8 cellular contexts compared by ENCODE assay signal in the genomic region with DNA sequence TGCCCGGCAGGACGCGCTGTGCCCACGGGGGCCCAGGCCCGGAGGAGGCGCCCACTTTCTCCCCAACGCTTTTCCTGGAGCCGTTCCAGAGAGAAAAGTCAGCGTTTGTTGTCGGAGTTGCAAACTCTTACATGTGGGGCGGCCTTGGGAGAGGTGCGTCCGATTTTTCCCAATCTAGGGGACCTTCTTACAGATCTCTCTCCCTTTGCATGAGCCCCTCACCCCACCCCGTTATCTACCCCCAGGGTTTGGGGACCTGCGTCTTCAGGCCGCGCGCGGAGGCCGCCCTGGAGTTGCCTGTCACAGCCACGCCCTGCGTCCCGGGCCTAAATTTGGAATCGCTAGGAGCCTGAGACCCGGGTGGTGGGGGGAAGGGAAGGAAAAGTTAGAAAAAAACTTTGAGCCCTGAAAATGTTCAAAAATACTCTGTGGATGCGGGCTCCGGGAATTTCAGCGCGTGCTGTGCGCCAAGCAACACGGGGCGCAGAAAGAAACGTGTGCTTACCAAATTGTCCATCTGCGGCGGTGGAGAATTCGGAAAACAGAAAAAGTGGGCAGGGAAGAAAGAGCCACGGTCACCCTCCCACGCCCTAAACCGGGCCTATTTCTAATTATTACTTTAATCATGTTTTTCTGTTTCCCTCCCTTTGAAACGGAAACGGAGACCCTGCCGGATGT. TPM values are rescaled to one million over a fixed set of nuclear protein-coding genes. Genes with fewer than 3 reads are reported as not detected.
DNase-seq lines count a peak whose midpoint lies in the region; ATAC-seq and TF ChIP-seq lines count a peak whose summit lies in the region.

No MANE protein-coding gene starts in this region.

- peak overlapping the region; percentile 47 to 82 (median 79) for H3K27ac Mint-ChIP-seq in IgD-negative memory B cell

- peak overlapping the region; percentile 65; the same call in 1 of the 2 replicates for H3K9ac ChIP-seq in iPS-20b (ENCODE audit: low read depth, low read length)

- H3K36me3 ChIP-seq in iPS-20b (ENCODE audit: insufficient read depth, low read depth, low read length): no peaks in the 10 kb centered on the region

- H3K27ac ChIP-seq in iPS-20b (ENCODE audit: low read length): no peak overlapping the region

- peak overlapping the region; percentile 86 for H3K4me3 ChIP-seq in astrocyte of the cerebellum (ENCODE audit: low read depth, low read length)
- H3K4me3 ChIP-seq in iPS-20b (ENCODE audit: low read length): peak overlapping the region; percentile 74

- peaks cover 0 to 2% (median 0%) of the 10 kb centered on the region in 3 donors for H3K9me3 Mint-ChIP-seq in IgD-negative memory B cell

- peaks cover 1% of the 10 kb centered on the region for H3K36me3 Mint-ChIP-seq in IgD-negative memory B cell

- no peaks in the 10 kb centered on the region for H3K27me3 Mint-ChIP-seq in IgD-negative memory B cell

- H3K4me1 Mint-ChIP-seq in IgD-negative memory B cell: peaks cover 21 to 42% (median 30%) of the 10 kb centered on the region in 3 donors

- peaks cover 3% of the 10 kb centered on the region; the same call in 1 of the 2 replicates for H3K4me1 ChIP-seq in iPS-20b (ENCODE audit: insufficient read depth, low read length)

- H3K9me3 ChIP-seq in iPS-20b (ENCODE audit: insufficient read depth, low read depth, low read length): no peaks in the 10 kb centered on the region

- TF ChIP-seq CTCF in astrocyte of the cerebellum (IDR thresholded peaks at IDR 0.05; ENCODE audit: low read depth, low read length, missing control alignments): no peak

- DNase-seq in astrocyte of the cerebellum (ENCODE audit: low read depth) (no peak), NCI-H2227 (lab: John Stamatoyannopoulos, UW; ENCODE audit: unreplicated experiment) (no peak), middle frontal gyrus (ENCODE audit: extremely low spot score, low spot score) (no peak), SK-N-DZ (ENCODE audit: low spot score) (no peak)
- peak; percentile 51 for DNase-seq in stimulated activated naive CD8-positive, alpha-beta T cell treated with anti-CD3 and anti-CD28 coated beads, Interleukin-15, Interleukin-2, amounts not matched to agents 100 U/mL and 50 U/mL, for 24 hours

- in situ Hi-C loops in astrocyte of the cerebellum (cut with HindIII; ENCODE audit: low sequenced_read_pairs): loop anchor here (25.0 kb wide), 1 partner anchor 121 kb away; no protein-coding TSS in a partner anchor

- ATAC-seq in GM19023 (IDR thresholded peaks at IDR 0.05; ENCODE audit: unreplicated experiment): peak; percentile 9
- ATAC-seq in stimulated activated naive CD8-positive, alpha-beta T cell treated with anti-CD3 and anti-CD28 coated beads, Interleukin-15, Interleukin-2, amounts not matched to agents 100 U/mL and 50 U/mL, for 24 hours: no peak

- H3K4me3 Mint-ChIP-seq in IgD-negative memory B cell: peak overlapping the region; percentile 91 to 96 (median 96)

- H3K27me3 ChIP-seq in iPS-20b (ENCODE audit: insufficient read depth, low read length): peaks cover 68% of the 10 kb centered on the region

RNA-seq across cellular contexts. Expression of a gene that starts 0.6 kb away (rescaled TPM):
- polyA plus RNA-seq in IgD-negative memory B cell: 278 TPM
- 14.2 and 16.4 TPM in 2 replicates for polyA plus RNA-seq in SK-N-DZ (2014; cell fraction: cytosol; rRNA removed)
- polyA plus RNA-seq in SK-N-DZ (2014; cell fraction: nucleus; rRNA removed): 8.1 and 9.2 TPM in 2 replicates
